In the genomic region with DNA sequence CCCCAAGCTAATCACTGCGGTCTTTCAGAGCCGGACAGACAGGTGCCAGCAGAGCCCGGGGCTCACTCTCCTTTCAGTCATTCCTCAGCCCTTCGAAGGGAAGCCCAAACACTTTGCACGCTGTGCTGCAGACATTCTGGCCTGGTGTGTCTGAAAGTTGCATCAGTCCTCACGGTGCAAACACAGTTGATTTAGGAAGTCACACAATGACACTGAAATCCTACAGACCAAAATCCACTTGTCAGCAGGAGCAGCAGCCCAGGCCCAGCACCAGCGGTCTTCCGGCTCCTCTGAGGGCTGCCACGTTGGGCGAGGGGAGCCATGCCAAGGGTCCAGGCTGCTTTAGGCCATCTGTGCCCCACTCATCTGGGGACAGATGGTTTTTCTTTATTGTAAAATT, we compare ENCODE assay signal across 1 cellular context.
TF ChIP-seq lines count a peak whose summit lies in the region.

No MANE protein-coding gene starts in this region.

TF ChIP-seq in K562, 482 proteins besides CTCF, POLR2A, EP300 and RAD21 (continued from another document and continues in another):
- TF ChIP-seq, protein P1, sequence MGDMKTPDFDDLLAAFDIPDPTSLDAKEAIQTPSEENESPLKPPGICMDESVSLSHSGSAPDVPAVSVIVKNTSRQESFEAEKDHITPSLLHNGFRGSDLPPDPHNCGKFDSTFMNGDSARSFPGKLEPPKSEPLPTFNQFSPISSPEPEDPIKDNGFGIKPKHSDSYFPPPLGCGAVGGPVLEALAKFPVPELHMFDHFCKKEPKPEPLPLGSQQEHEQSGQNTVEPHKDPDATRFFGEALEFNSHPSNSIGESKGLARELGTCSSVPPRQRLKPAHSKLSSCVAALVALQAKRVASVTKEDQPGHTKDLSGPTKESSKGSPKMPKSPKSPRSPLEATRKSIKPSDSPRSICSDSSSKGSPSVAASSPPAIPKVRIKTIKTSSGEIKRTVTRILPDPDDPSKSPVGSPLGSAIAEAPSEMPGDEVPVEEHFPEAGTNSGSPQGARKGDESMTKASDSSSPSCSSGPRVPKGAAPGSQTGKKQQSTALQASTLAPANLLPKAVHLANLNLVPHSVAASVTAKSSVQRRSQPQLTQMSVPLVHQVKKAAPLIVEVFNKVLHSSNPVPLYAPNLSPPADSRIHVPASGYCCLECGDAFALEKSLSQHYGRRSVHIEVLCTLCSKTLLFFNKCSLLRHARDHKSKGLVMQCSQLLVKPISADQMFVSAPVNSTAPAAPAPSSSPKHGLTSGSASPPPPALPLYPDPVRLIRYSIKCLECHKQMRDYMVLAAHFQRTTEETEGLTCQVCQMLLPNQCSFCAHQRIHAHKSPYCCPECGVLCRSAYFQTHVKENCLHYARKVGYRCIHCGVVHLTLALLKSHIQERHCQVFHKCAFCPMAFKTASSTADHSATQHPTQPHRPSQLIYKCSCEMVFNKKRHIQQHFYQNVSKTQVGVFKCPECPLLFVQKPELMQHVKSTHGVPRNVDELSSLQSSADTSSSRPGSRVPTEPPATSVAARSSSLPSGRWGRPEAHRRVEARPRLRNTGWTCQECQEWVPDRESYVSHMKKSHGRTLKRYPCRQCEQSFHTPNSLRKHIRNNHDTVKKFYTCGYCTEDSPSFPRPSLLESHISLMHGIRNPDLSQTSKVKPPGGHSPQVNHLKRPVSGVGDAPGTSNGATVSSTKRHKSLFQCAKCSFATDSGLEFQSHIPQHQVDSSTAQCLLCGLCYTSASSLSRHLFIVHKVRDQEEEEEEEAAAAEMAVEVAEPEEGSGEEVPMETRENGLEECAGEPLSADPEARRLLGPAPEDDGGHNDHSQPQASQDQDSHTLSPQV (IDR thresholded peaks at IDR 0.05): peak; percentile 44; the same call in 1 of the 2 replicates
- TF ChIP-seq, protein P2, sequence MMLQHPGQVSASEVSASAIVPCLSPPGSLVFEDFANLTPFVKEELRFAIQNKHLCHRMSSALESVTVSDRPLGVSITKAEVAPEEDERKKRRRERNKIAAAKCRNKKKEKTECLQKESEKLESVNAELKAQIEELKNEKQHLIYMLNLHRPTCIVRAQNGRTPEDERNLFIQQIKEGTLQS (IDR thresholded peaks at IDR 0.05): peak; percentile 60; the same call in 1 of the 2 replicates
- TF ChIP-seq, protein P2 (CRISPR knock-in tag; conservative IDR thresholded peaks at IDR 0.05): no peak
- TF ChIP-seq CTBP1 (IDR thresholded peaks at IDR 0.05; ENCODE audit: borderline replicate concordance): peak; percentile 25; the same call in 1 of the 2 replicates
- peak; percentile 30; the same call in 1 of the 2 replicates for TF ChIP-seq ETV1 (tag; conservative IDR thresholded peaks at IDR 0.05; ENCODE audit: low read depth)
- peak; percentile 69; the same call in 1 of the 2 replicates for TF ChIP-seq DMBX1 (CRISPR knock-in tag; IDR thresholded peaks at IDR 0.05; ENCODE audit: borderline replicate concordance)
- peak; percentile 19 for TF ChIP-seq MEIS2 (IDR thresholded peaks at IDR 0.05; ENCODE audit: partially characterized antibody)
- no peak for TF ChIP-seq SNRNP70 (optimal IDR thresholded peaks at IDR 0.05; ENCODE audit: low read depth, low read length)
- TF ChIP-seq, protein P3, sequence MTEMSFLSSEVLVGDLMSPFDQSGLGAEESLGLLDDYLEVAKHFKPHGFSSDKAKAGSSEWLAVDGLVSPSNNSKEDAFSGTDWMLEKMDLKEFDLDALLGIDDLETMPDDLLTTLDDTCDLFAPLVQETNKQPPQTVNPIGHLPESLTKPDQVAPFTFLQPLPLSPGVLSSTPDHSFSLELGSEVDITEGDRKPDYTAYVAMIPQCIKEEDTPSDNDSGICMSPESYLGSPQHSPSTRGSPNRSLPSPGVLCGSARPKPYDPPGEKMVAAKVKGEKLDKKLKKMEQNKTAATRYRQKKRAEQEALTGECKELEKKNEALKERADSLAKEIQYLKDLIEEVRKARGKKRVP (CRISPR knock-in tag; IDR thresholded peaks at IDR 0.05): peak; percentile 52; the same call in 1 of the 2 replicates
- TF ChIP-seq, protein P4, sequence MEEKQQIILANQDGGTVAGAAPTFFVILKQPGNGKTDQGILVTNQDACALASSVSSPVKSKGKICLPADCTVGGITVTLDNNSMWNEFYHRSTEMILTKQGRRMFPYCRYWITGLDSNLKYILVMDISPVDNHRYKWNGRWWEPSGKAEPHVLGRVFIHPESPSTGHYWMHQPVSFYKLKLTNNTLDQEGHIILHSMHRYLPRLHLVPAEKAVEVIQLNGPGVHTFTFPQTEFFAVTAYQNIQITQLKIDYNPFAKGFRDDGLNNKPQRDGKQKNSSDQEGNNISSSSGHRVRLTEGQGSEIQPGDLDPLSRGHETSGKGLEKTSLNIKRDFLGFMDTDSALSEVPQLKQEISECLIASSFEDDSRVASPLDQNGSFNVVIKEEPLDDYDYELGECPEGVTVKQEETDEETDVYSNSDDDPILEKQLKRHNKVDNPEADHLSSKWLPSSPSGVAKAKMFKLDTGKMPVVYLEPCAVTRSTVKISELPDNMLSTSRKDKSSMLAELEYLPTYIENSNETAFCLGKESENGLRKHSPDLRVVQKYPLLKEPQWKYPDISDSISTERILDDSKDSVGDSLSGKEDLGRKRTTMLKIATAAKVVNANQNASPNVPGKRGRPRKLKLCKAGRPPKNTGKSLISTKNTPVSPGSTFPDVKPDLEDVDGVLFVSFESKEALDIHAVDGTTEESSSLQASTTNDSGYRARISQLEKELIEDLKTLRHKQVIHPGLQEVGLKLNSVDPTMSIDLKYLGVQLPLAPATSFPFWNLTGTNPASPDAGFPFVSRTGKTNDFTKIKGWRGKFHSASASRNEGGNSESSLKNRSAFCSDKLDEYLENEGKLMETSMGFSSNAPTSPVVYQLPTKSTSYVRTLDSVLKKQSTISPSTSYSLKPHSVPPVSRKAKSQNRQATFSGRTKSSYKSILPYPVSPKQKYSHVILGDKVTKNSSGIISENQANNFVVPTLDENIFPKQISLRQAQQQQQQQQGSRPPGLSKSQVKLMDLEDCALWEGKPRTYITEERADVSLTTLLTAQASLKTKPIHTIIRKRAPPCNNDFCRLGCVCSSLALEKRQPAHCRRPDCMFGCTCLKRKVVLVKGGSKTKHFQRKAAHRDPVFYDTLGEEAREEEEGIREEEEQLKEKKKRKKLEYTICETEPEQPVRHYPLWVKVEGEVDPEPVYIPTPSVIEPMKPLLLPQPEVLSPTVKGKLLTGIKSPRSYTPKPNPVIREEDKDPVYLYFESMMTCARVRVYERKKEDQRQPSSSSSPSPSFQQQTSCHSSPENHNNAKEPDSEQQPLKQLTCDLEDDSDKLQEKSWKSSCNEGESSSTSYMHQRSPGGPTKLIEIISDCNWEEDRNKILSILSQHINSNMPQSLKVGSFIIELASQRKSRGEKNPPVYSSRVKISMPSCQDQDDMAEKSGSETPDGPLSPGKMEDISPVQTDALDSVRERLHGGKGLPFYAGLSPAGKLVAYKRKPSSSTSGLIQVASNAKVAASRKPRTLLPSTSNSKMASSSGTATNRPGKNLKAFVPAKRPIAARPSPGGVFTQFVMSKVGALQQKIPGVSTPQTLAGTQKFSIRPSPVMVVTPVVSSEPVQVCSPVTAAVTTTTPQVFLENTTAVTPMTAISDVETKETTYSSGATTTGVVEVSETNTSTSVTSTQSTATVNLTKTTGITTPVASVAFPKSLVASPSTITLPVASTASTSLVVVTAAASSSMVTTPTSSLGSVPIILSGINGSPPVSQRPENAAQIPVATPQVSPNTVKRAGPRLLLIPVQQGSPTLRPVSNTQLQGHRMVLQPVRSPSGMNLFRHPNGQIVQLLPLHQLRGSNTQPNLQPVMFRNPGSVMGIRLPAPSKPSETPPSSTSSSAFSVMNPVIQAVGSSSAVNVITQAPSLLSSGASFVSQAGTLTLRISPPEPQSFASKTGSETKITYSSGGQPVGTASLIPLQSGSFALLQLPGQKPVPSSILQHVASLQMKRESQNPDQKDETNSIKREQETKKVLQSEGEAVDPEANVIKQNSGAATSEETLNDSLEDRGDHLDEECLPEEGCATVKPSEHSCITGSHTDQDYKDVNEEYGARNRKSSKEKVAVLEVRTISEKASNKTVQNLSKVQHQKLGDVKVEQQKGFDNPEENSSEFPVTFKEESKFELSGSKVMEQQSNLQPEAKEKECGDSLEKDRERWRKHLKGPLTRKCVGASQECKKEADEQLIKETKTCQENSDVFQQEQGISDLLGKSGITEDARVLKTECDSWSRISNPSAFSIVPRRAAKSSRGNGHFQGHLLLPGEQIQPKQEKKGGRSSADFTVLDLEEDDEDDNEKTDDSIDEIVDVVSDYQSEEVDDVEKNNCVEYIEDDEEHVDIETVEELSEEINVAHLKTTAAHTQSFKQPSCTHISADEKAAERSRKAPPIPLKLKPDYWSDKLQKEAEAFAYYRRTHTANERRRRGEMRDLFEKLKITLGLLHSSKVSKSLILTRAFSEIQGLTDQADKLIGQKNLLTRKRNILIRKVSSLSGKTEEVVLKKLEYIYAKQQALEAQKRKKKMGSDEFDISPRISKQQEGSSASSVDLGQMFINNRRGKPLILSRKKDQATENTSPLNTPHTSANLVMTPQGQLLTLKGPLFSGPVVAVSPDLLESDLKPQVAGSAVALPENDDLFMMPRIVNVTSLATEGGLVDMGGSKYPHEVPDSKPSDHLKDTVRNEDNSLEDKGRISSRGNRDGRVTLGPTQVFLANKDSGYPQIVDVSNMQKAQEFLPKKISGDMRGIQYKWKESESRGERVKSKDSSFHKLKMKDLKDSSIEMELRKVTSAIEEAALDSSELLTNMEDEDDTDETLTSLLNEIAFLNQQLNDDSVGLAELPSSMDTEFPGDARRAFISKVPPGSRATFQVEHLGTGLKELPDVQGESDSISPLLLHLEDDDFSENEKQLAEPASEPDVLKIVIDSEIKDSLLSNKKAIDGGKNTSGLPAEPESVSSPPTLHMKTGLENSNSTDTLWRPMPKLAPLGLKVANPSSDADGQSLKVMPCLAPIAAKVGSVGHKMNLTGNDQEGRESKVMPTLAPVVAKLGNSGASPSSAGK (IDR thresholded peaks at IDR 0.05): peak; percentile 80
- TF ChIP-seq ZNF175 (CRISPR knock-in tag; IDR thresholded peaks at IDR 0.05; ENCODE audit: low read depth): peak; percentile 80; the same call in 1 of the 2 replicates
- TF ChIP-seq MAFK (IDR thresholded peaks at IDR 0.05; ENCODE audit: low read length): no peak
- no peak for TF ChIP-seq ASH1L (IDR thresholded peaks at IDR 0.05; ENCODE audit: borderline replicate concordance, low read depth, partially characterized antibody)
- peak; percentile 37; the same call in 1 of the 2 replicates for TF ChIP-seq EP400 (IDR thresholded peaks at IDR 0.05)
- TF ChIP-seq CEBPG (CRISPR knock-in tag; IDR thresholded peaks at IDR 0.05): peak; percentile 85
- TF ChIP-seq CEBPG (tag; conservative IDR thresholded peaks at IDR 0.05 in 1 of 2, IDR thresholded peaks at IDR 0.05 in 1 of 2): peak in 1 of 2 experiments; percentile 77; a peak in 2 of 4 replicates
- TF ChIP-seq, protein P5, sequence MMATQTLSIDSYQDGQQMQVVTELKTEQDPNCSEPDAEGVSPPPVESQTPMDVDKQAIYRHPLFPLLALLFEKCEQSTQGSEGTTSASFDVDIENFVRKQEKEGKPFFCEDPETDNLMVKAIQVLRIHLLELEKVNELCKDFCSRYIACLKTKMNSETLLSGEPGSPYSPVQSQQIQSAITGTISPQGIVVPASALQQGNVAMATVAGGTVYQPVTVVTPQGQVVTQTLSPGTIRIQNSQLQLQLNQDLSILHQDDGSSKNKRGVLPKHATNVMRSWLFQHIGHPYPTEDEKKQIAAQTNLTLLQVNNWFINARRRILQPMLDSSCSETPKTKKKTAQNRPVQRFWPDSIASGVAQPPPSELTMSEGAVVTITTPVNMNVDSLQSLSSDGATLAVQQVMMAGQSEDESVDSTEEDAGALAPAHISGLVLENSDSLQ (IDR thresholded peaks at IDR 0.05): no peak
- TF ChIP-seq NRF1 (conservative IDR thresholded peaks at IDR 0.05 in 1 of 2, IDR thresholded peaks at IDR 0.05 in 1 of 2): no peak
- TF ChIP-seq ARID1B (IDR thresholded peaks at IDR 0.05): no peak
- no peak for TF ChIP-seq RBBP5 (IDR thresholded peaks at IDR 0.05; ENCODE audit: borderline replicate concordance, insufficient read depth, low read length, poor library complexity, severe bottlenecking)
- TF ChIP-seq HDAC8 (tag; IDR thresholded peaks at IDR 0.05): peak; percentile 78; the same call in 1 of the 2 replicates
- TF ChIP-seq, protein P6, sequence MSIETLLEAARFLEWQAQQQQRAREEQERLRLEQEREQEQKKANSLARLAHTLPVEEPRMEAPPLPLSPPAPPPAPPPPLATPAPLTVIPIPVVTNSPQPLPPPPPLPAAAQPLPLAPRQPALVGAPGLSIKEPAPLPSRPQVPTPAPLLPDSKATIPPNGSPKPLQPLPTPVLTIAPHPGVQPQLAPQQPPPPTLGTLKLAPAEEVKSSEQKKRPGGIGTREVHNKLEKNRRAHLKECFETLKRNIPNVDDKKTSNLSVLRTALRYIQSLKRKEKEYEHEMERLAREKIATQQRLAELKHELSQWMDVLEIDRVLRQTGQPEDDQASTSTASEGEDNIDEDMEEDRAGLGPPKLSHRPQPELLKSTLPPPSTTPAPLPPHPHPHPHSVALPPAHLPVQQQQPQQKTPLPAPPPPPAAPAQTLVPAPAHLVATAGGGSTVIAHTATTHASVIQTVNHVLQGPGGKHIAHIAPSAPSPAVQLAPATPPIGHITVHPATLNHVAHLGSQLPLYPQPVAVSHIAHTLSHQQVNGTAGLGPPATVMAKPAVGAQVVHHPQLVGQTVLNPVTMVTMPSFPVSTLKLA (conservative IDR thresholded peaks at IDR 0.05): no peak
- peak; percentile 36; the same call in 1 of the 2 replicates for TF ChIP-seq RBFOX2 (IDR thresholded peaks at IDR 0.05; ENCODE audit: low read depth, low read length)
- no peak for TF ChIP-seq RBM39 (optimal IDR thresholded peaks at IDR 0.05; ENCODE audit: low read depth, low read length)
- TF ChIP-seq ZNF184 (CRISPR knock-in tag; IDR thresholded peaks at IDR 0.05): no peak
- peak; percentile 36; the same call in 1 of the 2 replicates for TF ChIP-seq ZNF644 (tag; IDR thresholded peaks at IDR 0.05; ENCODE audit: low read depth)
- 0 out of 2 replicates have a peak, but pooled peaks have one; percentile 3 for TF ChIP-seq C11orf30 (IDR thresholded peaks at IDR 0.05; ENCODE audit: low read depth)
- no peak for TF ChIP-seq SP1 (CRISPR knock-in tag; IDR thresholded peaks at IDR 0.05)
- no peak for TF ChIP-seq POLR3G (IDR thresholded peaks at IDR 0.05; ENCODE audit: extremely low read depth, insufficient read length, insufficient replicate concordance)
- TF ChIP-seq ZNF133 (CRISPR knock-in tag; IDR thresholded peaks at IDR 0.05): no peak
- TF ChIP-seq, protein P7, sequence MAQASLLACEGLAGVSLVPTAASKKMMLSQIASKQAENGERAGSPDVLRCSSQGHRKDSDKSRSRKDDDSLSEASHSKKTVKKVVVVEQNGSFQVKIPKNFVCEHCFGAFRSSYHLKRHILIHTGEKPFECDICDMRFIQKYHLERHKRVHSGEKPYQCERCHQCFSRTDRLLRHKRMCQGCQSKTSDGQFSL (CRISPR knock-in tag; IDR thresholded peaks at IDR 0.05): no peak
- TF ChIP-seq, protein P7 (tag; IDR thresholded peaks at IDR 0.05): no peak
- no peak for TF ChIP-seq U2AF1 (optimal IDR thresholded peaks at IDR 0.05; ENCODE audit: low read depth, low read length)
- TF ChIP-seq ZNF124 (CRISPR knock-in tag; IDR thresholded peaks at IDR 0.05): no peak
- peak; percentile 94 for TF ChIP-seq L3MBTL2 (IDR thresholded peaks at IDR 0.05)
- no peak for TF ChIP-seq ZNF23 (CRISPR knock-in tag; IDR thresholded peaks at IDR 0.05)
- no peak for TF ChIP-seq ARNT (IDR thresholded peaks at IDR 0.05)
- no peak for TF ChIP-seq ZNF41 (CRISPR knock-in tag; conservative IDR thresholded peaks at IDR 0.05)
- TF ChIP-seq ZNF263 (CRISPR knock-in tag; IDR thresholded peaks at IDR 0.05; ENCODE audit: borderline replicate concordance): no peak
- TF ChIP-seq SOX6 (IDR thresholded peaks at IDR 0.05): 0 out of 2 replicates have a peak, but pooled peaks have one; percentile 14
